Comparison of ENCODE assay signal across 19 cellular contexts in genomic region chr17:57424273-57424672, GRCh38.
DNase-seq lines count a peak whose midpoint lies in the region; ATAC-seq and TF ChIP-seq lines count a peak whose summit lies in the region.
"Had no signal": no experiment of that assay in that cellular context is flagged by ENCODE, and none has a peak within 500 bp of the region (broad histone marks: within the 10 kb centered on the region; RNA-seq: fewer than 3 reads in every experiment).

No MANE protein-coding gene starts in this region.

- POLR2A ChIA-PET in HCT116 (lab: Charles Lee) (interaction anchor here (1.2 kb wide), 1 partner anchor 9 kb away, joined by 5 read pairs; no protein-coding TSS in a partner anchor), GM10248 (lab: Yijun Ruan, JAX) (no interaction called here)

- H3K9me2 ChIP-seq in HCT116 (ENCODE audit: insufficient read depth): no peaks in the 10 kb centered on the region
- H3K9me2 ChIP-seq in OCI-LY1 (ENCODE audit: low read depth, low read length): no peaks in the 10 kb centered on the region
- H3K9me2 ChIP-seq in hepatocyte (replicated peaks; ENCODE audit: insufficient read depth): no peaks in the 10 kb centered on the region

- H3K9ac ChIP-seq in HCT116 (ENCODE audit: low read length) (peak overlapping the region; percentile 19; the same call in 1 of the 2 replicates), OCI-LY1 (ENCODE audit: low read length) (peak overlapping the region; percentile 17; the same call in 1 of the 2 replicates)

- H3K36me3 ChIP-seq in HCT116 (ENCODE audit: control insufficient read depth in 1 of 2, insufficient read depth in 2 of 2, low read length in 2 of 2) (no peaks in the 10 kb centered on the region), OCI-LY1 (ENCODE audit: insufficient read depth, low read length) (peaks cover 40% of the 10 kb centered on the region), hepatocyte (replicated peaks; ENCODE audit: insufficient read depth, low read depth) (no peaks in the 10 kb centered on the region), transverse colon (no peaks in the 10 kb centered on the region)
- H3K36me3 ChIP-seq: gastroesophageal sphincter, left lung, MG63, ovary had no signal

- H3K4me2 ChIP-seq in HCT116 (ENCODE audit: low read length) (peak overlapping the region; percentile 79), OCI-LY1 (ENCODE audit: low read length) (no peak overlapping the region; the same call in 1 of the 2 replicates), hepatocyte (no peak overlapping the region)

- no peak for TF ChIP-seq EP300 in transverse colon (IDR thresholded peaks at IDR 0.05; ENCODE audit: low read depth)

- no peaks in the 10 kb centered on the region for H4K20me1 ChIP-seq in HCT116 (ENCODE audit: insufficient read depth)
- no peaks in the 10 kb centered on the region for H4K20me1 ChIP-seq in OCI-LY1 (ENCODE audit: insufficient read depth, low read length)
- peaks cover 10% of the 10 kb centered on the region for H4K20me1 ChIP-seq in hepatocyte (ENCODE audit: insufficient read depth, poor library complexity, severe bottlenecking)

- H3K4me1 ChIP-seq in HCT116 (ENCODE audit: control insufficient read depth in 1 of 2, insufficient read depth in 2 of 2, low read length in 2 of 2) (peaks cover 71 to 75% of the 10 kb centered on the region in 2 experiments), OCI-LY1 (ENCODE audit: insufficient read depth, low read length, severe bottlenecking) (peaks cover 64% of the 10 kb centered on the region), hepatocyte (ENCODE audit: insufficient read depth) (peaks cover 26% of the 10 kb centered on the region), transverse colon (peaks cover 6 to 50% (median 26%) of the 10 kb centered on the region in 4 donors)

- BruUV-seq in HCT116 (replicated peaks; lab: Mats Ljungman, UMichigan): no TSS peak

- H2AFZ ChIP-seq in HCT116 (ENCODE audit: low read depth, low read length, poor library complexity, severe bottlenecking) (no peak overlapping the region), OCI-LY1 (ENCODE audit: low read length) (no peak overlapping the region), hepatocyte (no peak overlapping the region)

- H3K27me3 ChIP-seq in HCT116 (ENCODE audit: insufficient read depth, low read length): no peaks in the 10 kb centered on the region
- no peaks in the 10 kb centered on the region for H3K27me3 ChIP-seq in OCI-LY1 (ENCODE audit: insufficient read depth, low read length)
- H3K27me3 ChIP-seq in hepatocyte: no peaks in the 10 kb centered on the region
- no peaks in the 10 kb centered on the region for H3K27me3 ChIP-seq in transverse colon
- H3K27me3 ChIP-seq: gastroesophageal sphincter, left lung, MG63, ovary had no signal

- no peaks in the 10 kb centered on the region for H3K9me3 ChIP-seq in HCT116 (ENCODE audit: control insufficient read depth in 1 of 2, insufficient read depth in 1 of 2, low read depth in 1 of 2, low read length in 2 of 2)
- H3K9me3 ChIP-seq in OCI-LY1 (ENCODE audit: low read length): no peaks in the 10 kb centered on the region
- H3K9me3 ChIP-seq in hepatocyte (ENCODE audit: low read depth): no peaks in the 10 kb centered on the region
- H3K9me3 ChIP-seq in transverse colon: no peaks in the 10 kb centered on the region
- H3K9me3 ChIP-seq: gastroesophageal sphincter, left lung, MG63, ovary had no signal

- DNase-seq in HCT116 (ENCODE audit: low read depth, low spot score) (no peak), hepatocyte (ENCODE audit: low spot score) (no peak), transverse colon (no peak), GM10248 (ENCODE audit: extremely low spot score) (no peak)
- DNase-seq: activated gamma-delta T cell; activated T-cell treated with anti-CD3 and anti-CD28 coated beads for 4 hours; CD4-positive, alpha-beta memory T cell; hypothalamus; left lung; naive thymus-derived CD8-positive, alpha-beta T cell; NCI-H2029 treated with DMSO at 0.1 percent for 48 hours; NCI-H774; ovary; retina had no signal

- TF ChIP-seq CTCF in HCT116 (IDR thresholded peaks at IDR 0.05 in 2 of 3, conservative IDR thresholded peaks at IDR 0.05 in 1 of 3; ENCODE audit: borderline replicate concordance in 1 of 3, insufficient read depth in 1 of 3, low read depth in 2 of 3, low read length in 2 of 3) (no peak), OCI-LY1 (IDR thresholded peaks at IDR 0.05; ENCODE audit: low read length) (no peak), hepatocyte (IDR thresholded peaks at IDR 0.05; ENCODE audit: poor library complexity) (no peak), transverse colon (IDR thresholded peaks at IDR 0.05) (no peak), GM10248 (IDR thresholded peaks at IDR 0.05; ENCODE audit: control extremely low read depth, extremely low read depth, low read depth, missing control alignments) (no peak)

- no peak for ATAC-seq in HCT116
- ATAC-seq in HG02759 (IDR thresholded peaks at IDR 0.05; ENCODE audit: unreplicated experiment): no peak
- no peak for ATAC-seq in GM21576 (IDR thresholded peaks at IDR 0.05; ENCODE audit: unreplicated experiment)
- ATAC-seq: gastroesophageal sphincter; naive thymus-derived CD8-positive, alpha-beta T cell had no signal

- H3K4me3 ChIP-seq in HCT116 (replicated peaks in 1 of 2; ENCODE audit: low read depth in 1 of 2, low read length in 2 of 2) (peak overlapping the region in 1 of 2 experiments; percentile 42; a peak in 1 of 4 replicates), OCI-LY1 (ENCODE audit: low read depth, low read length, poor library complexity, severe bottlenecking) (peak overlapping the region; percentile 12), hepatocyte (no peak overlapping the region), transverse colon (no peak overlapping the region)
- H3K4me3 ChIP-seq: gastroesophageal sphincter, left lung, MG63, ovary had no signal

- no peak for TF ChIP-seq RAD21 in HCT116 (IDR thresholded peaks at IDR 0.05; ENCODE audit: low read depth)

- intact Hi-C loops in HCT116 (cut with micrococcal nuclease) (loop anchor here (5.0 kb wide), 1 partner anchor 172 kb away; no protein-coding TSS in a partner anchor), transverse colon (cut with DNase I; ENCODE audit: low total_unique reads) (no loop called here)

- no peak for TF ChIP-seq POLR2A in HCT116 (IDR thresholded peaks at IDR 0.05; ENCODE audit: borderline replicate concordance, extremely low read depth, insufficient read depth, insufficient read length)
- no peak for TF ChIP-seq POLR2A in transverse colon (IDR thresholded peaks at IDR 0.05)

- RAD21 ChIA-PET in HCT116 (lab: Charles Lee; ENCODE audit: low non-redundant PET in 1 of 2, low total read pairs in 2 of 2, uncharacterized antibody in 2 of 2, unreplicated experiment in 2 of 2): interaction anchor here (1.2 to 1.4 kb wide), 2 partner anchors 16 kb away, joined by 3 read pairs; no protein-coding TSS in a partner anchor

- no peaks in the 10 kb centered on the region for H3F3A ChIP-seq in OCI-LY1 (ENCODE audit: insufficient read depth, low read length)

- H3K79me2 ChIP-seq in HCT116 (ENCODE audit: insufficient read depth, low read length) (peaks cover 13% of the 10 kb centered on the region; the same call in 1 of the 2 replicates), OCI-LY1 (ENCODE audit: insufficient read depth, low read length) (peaks cover 53% of the 10 kb centered on the region), hepatocyte (peaks cover 68% of the 10 kb centered on the region)

- in situ Hi-C loops in transverse colon (cut with MboI; ENCODE audit: low pct_ligation_motif_present in 1 of 4, low pct_unique_long_range_greater_than_20kb in 1 of 4, low sequenced_read_pairs in 3 of 4): loop anchor here in 1 of 4 donors (25.0 kb wide), 1 partner anchor 162 kb away; the partner anchor contains the start of gene MSI2

- H3K27ac ChIP-seq in HCT116 (ENCODE audit: low read depth, low read length) (peak overlapping the region; percentile 78), OCI-LY1 (ENCODE audit: low read depth, low read length, poor library complexity, severe bottlenecking) (peak overlapping the region; percentile 76), hepatocyte (peak overlapping the region; percentile 87), transverse colon (peak overlapping the region; percentile 71 to 81 (median 78))
- H3K27ac ChIP-seq: gastroesophageal sphincter, left lung, ovary had no signal

- CTCF ChIA-PET in HCT116 (lab: Charles Lee): interaction anchor here (1.1 to 1.7 kb wide), 5 partner anchors 12 to 181 kb away, joined by 3 to 6 read pairs (median 4); no protein-coding TSS in a partner anchor
- CTCF ChIA-PET in GM10248 (lab: Yijun Ruan, JAX): interaction anchor here (0.8 to 3.9 kb wide), 10 partner anchors 9 to 181 kb away, joined by 3 to 23 read pairs (median 4); no protein-coding TSS in a partner anchor

- WGBS in hepatocyte (ENCODE audit: low lambda C conversion rate, missing lambda C conversion rate): 98% methylated on average over 2 of the region's 2 CpGs
- 80 to 98% methylated on average over 1 to 2 of the region's 2 CpGs for WGBS in transverse colon (ENCODE audit: low coverage in 1 of 2), 2 donors

TF ChIP-seq in HCT116, 20 proteins besides CTCF, POLR2A, EP300 and RAD21 (continues in another document):
- TF ChIP-seq TCF7L2 (IDR thresholded peaks at IDR 0.05; ENCODE audit: borderline replicate concordance, extremely low read depth, insufficient read depth, insufficient read length) (no peak), FOSL1 (IDR thresholded peaks at IDR 0.05; ENCODE audit: low read depth) (no peak), EZH2phosphoT487 (IDR thresholded peaks at IDR 0.05; ENCODE audit: borderline replicate concordance) (no peak), SIN3A (IDR thresholded peaks at IDR 0.05; ENCODE audit: low read depth) (no peak), YY1 (IDR thresholded peaks at IDR 0.05; ENCODE audit: extremely low read depth, insufficient replicate concordance, low read depth, low read length) (no peak), CEBPB (IDR thresholded peaks at IDR 0.05; ENCODE audit: low read depth) (no peak)
